ENCODE assay signal across 15 cellular contexts in the genomic region with DNA sequence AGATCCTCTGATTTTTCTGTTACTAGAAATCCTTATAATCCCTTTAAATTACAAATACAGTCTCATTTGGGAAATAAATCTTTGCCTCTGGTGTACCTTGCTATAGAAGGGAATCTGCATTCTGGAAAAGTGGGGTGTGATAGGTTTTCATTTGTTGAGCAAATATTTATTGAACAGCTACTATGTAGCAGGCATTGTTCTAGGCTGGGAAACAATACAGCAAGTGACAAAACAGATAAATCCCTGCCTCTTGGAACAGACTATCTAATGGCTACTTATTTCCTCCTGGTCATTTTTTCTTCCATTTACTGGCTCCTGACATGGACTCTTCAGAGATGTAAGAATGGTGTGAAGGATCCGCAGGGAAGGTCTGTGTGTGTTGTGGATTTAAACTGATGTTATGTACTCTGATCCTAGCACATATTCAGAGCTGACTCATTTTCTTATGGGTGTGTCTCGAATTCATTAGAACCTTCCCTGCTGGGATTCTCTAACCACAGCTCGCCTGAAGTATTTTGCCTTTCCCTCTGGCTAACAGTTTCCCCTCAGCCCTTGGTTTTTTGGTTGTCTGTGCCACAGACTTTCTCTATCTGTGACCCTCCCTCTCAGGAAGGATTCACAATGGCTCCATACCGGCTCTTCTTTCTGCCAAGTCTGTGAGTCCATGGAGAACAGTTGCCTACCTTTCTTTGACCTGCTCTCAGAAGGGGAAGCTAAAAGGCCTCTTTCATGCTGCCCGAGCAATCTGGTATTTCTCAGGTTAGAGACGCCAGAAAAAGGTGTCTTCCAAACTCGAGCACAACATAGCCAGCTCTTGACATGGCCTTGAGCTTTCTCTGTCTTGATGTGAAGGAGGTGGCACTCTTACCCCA. TPM values are rescaled to one million over a fixed set of nuclear protein-coding genes. Genes with fewer than 3 reads are reported as not detected.
DNase-seq lines count a peak whose midpoint lies in the region; ATAC-seq, FAIRE-seq and TF ChIP-seq lines count a peak whose summit lies in the region.
"Had no signal": no experiment of that assay in that cellular context is flagged by ENCODE, and none has a peak within 500 bp of the region (broad histone marks: within the 10 kb centered on the region; RNA-seq: fewer than 3 reads in every experiment).

No MANE protein-coding gene starts in this region.

- in situ Hi-C loops in KBM-7 (cut with MboI; ENCODE audit: low pct_unique_long_range_greater_than_20kb, low sequenced_read_pairs), result no loop called here

- H3K4me3 ChIP-seq in bronchial epithelial cell (ENCODE audit: low read depth, low read length), result no peak overlapping the region
- H3K4me3 ChIP-seq: esophagus muscularis mucosa had no signal

- H3K9me3 Mint-ChIP-seq in progenitor cell of endocrine pancreas (ENCODE audit: low read depth), result no peaks in the 10 kb centered on the region

- no peaks in the 10 kb centered on the region for H3K27me3 ChIP-seq in bronchial epithelial cell (ENCODE audit: control insufficient read depth, insufficient read depth, low read length)
- H3K27me3 ChIP-seq: esophagus muscularis mucosa had no signal

- ATAC-seq in HG03354 (IDR thresholded peaks at IDR 0.05; ENCODE audit: poor library complexity, severe bottlenecking, unreplicated experiment), result no peak
- no peak for ATAC-seq in HG02970 (IDR thresholded peaks at IDR 0.05; ENCODE audit: low FRiP score, unreplicated experiment)
- ATAC-seq: stimulated activated naive CD8-positive, alpha-beta T cell treated with anti-CD3 and anti-CD28 coated beads, Interleukin-15, Interleukin-2, amounts not matched to agents 100 U/mL and 50 U/mL, for 24 hours had no signal

- H3K27me3 Mint-ChIP-seq in progenitor cell of endocrine pancreas, result no peaks in the 10 kb centered on the region

- H3K4me1 Mint-ChIP-seq in progenitor cell of endocrine pancreas (ENCODE audit: low read depth), result peaks cover 8% of the 10 kb centered on the region

- no peak overlapping the region for H3K4me3 Mint-ChIP-seq in progenitor cell of endocrine pancreas (ENCODE audit: low read depth)

- H3K36me3 ChIP-seq in bronchial epithelial cell (ENCODE audit: control insufficient read depth, insufficient read depth, low read length), result no peaks in the 10 kb centered on the region
- H3K36me3 ChIP-seq: esophagus muscularis mucosa, WERI-Rb-1 had no signal

- peak; percentile 68 for FAIRE-seq in bronchial epithelial cell (lab: Jason Lieb, UNC)

- H3K27ac Mint-ChIP-seq in progenitor cell of endocrine pancreas, result no peak overlapping the region

- DNase-seq in Daoy (ENCODE audit: low read depth) (peak; percentile 43), KBM-7 (peak; percentile 20), bronchial epithelial cell (ENCODE audit: low read depth) (peak; percentile 74), myocyte (ENCODE audit: low read depth) (peak; percentile 69), ecto neural progenitor cell (ENCODE audit: low spot score) (no peak), progenitor cell of endocrine pancreas (ENCODE audit: low spot score, unreplicated experiment) (no peak)
- DNase-seq: activated naive CD4-positive, alpha-beta T cell treated with Interleukin-2 at 50 U/mL for 16 hours; MM.1S; NK-92 treated with Interleukin-12 subunit alpha and Interleukin-12 subunit beta, amount 100 ng/mL, for 24 hours; stimulated activated CD4-positive, alpha-beta T cell treated with anti-CD3 and anti-CD28 coated beads, Interleukin-15, amount 100 ng/mL, for 24 hours; stimulated activated naive CD8-positive, alpha-beta T cell treated with anti-CD3 and anti-CD28 coated beads, Interleukin-15, Interleukin-2, amounts not matched to agents 100 U/mL and 50 U/mL, for 24 hours; WERI-Rb-1 had no signal

- TF ChIP-seq CTCF in bronchial epithelial cell (IDR thresholded peaks at IDR 0.05; ENCODE audit: insufficient read depth, low read length, severe bottlenecking) (no peak), progenitor cell of endocrine pancreas (IDR thresholded peaks at IDR 0.05; ENCODE audit: unreplicated experiment) (no peak)

- H3K36me3 Mint-ChIP-seq in progenitor cell of endocrine pancreas (ENCODE audit: insufficient read depth), result peaks cover 7% of the 10 kb centered on the region

RNA-seq across cellular contexts. Expression of gene TMTC2, which starts 53.7 kb away (rescaled TPM):
- 1.0 and 1.3 TPM in 2 replicates for total RNA-seq in Daoy (2014; rRNA removed; shearing (Covaris generic))
- total RNA-seq in bronchial epithelial cell (9.3 and 10.5 TPM in 2 replicates), myocyte (0.62 and 0.78 TPM in 2 replicates), progenitor cell of endocrine pancreas (14.5 and 15.4 TPM in 2 replicates)
- 0.26 TPM for polyA plus RNA-seq in myocyte (2012)

Comparison
In these comparisons a context has a peak if more than half of its experiments do, and no peak if none do; other contexts are left out.
1. DNase-seq: peak in Daoy (single experiment), KBM-7 (single experiment), bronchial epithelial cell (single experiment) and myocyte (single experiment); none in ecto neural progenitor cell (single experiment) and progenitor cell of endocrine pancreas (single experiment).